13 cellular contexts compared by ENCODE assay signal in genomic region chr6:20565291-20565690, GRCh38. TPM values are rescaled to one million over a fixed set of nuclear protein-coding genes. Genes with fewer than 3 reads are reported as not detected.
DNase-seq lines count a peak whose midpoint lies in the region; ATAC-seq and TF ChIP-seq lines count a peak whose summit lies in the region.
"Had no signal": no experiment of that assay in that cellular context is flagged by ENCODE, and none has a peak within 500 bp of the region (broad histone marks: within the 10 kb centered on the region; RNA-seq: fewer than 3 reads in every experiment).

No MANE protein-coding gene starts in this region.

- no peaks in the 10 kb centered on the region for H3K27me3 Mint-ChIP-seq in mesothelial cell of epicardium (ENCODE audit: low read depth)
- H3K27me3 Mint-ChIP-seq in activated CD4-positive, alpha-beta T cell treated with anti-CD3 and anti-CD28 coated beads for 36 hours: no peaks in the 10 kb centered on the region
- H3K27me3 Mint-ChIP-seq: CD4-positive, alpha-beta T cell had no signal

- no peaks in the 10 kb centered on the region for H3K4me1 ChIP-seq in vagina
- H3K4me1 ChIP-seq: thyroid gland had no signal

- H3K4me3 Mint-ChIP-seq in mesothelial cell of epicardium: no peak overlapping the region
- no peak overlapping the region for H3K4me3 Mint-ChIP-seq in activated CD4-positive, alpha-beta T cell treated with anti-CD3 and anti-CD28 coated beads for 36 hours
- H3K4me3 Mint-ChIP-seq: CD4-positive, alpha-beta T cell had no signal

- peaks cover 6% of the 10 kb centered on the region for H3K36me3 Mint-ChIP-seq in mesothelial cell of epicardium
- H3K36me3 Mint-ChIP-seq in activated CD4-positive, alpha-beta T cell treated with anti-CD3 and anti-CD28 coated beads for 36 hours (ENCODE audit: low read depth): peaks cover 7% of the 10 kb centered on the region

- TF ChIP-seq POLR2A in vagina (IDR thresholded peaks at IDR 0.05): no peak

- H3K27ac Mint-ChIP-seq in mesothelial cell of epicardium: peak overlapping the region; percentile 37
- H3K27ac Mint-ChIP-seq in activated CD4-positive, alpha-beta T cell treated with anti-CD3 and anti-CD28 coated beads for 36 hours: no peak overlapping the region
- H3K27ac Mint-ChIP-seq: CD4-positive, alpha-beta T cell had no signal

- H3K27ac ChIP-seq in vagina: no peak overlapping the region
- H3K27ac ChIP-seq: thyroid gland had no signal

- ATAC-seq in GM18909 (IDR thresholded peaks at IDR 0.05; ENCODE audit: poor library complexity, unreplicated experiment) (peak; percentile 33), HG02678 (IDR thresholded peaks at IDR 0.05; ENCODE audit: unreplicated experiment) (peak; percentile 50), HG03139 (IDR thresholded peaks at IDR 0.05; ENCODE audit: unreplicated experiment) (no peak)
- ATAC-seq in activated CD4-positive, alpha-beta T cell treated with anti-CD3 and anti-CD28 coated beads for 36 hours: no peak

- intact Hi-C loops in activated CD4-positive, alpha-beta T cell treated with anti-CD3 and anti-CD28 coated beads for 36 hours (cut with DNase I, micrococcal nuclease): no loop called here
- intact Hi-C loops in vagina (cut with DNase I): no loop called here

- H3K4me1 Mint-ChIP-seq in mesothelial cell of epicardium: peaks cover 39% of the 10 kb centered on the region
- H3K4me1 Mint-ChIP-seq in activated CD4-positive, alpha-beta T cell treated with anti-CD3 and anti-CD28 coated beads for 36 hours: peaks cover 11% of the 10 kb centered on the region

- TF ChIP-seq CTCF in mesothelial cell of epicardium (IDR thresholded peaks at IDR 0.05; ENCODE audit: unreplicated experiment): no peak
- TF ChIP-seq CTCF in vagina (IDR thresholded peaks at IDR 0.05): no peak

- peaks cover 4% of the 10 kb centered on the region for H3K9me3 Mint-ChIP-seq in mesothelial cell of epicardium
- no peaks in the 10 kb centered on the region for H3K9me3 Mint-ChIP-seq in activated CD4-positive, alpha-beta T cell treated with anti-CD3 and anti-CD28 coated beads for 36 hours (ENCODE audit: low read depth)
- H3K9me3 Mint-ChIP-seq: CD4-positive, alpha-beta T cell had no signal

- H3K27me3 ChIP-seq in vagina: no peaks in the 10 kb centered on the region
- H3K27me3 ChIP-seq: thyroid gland had no signal

- no peaks in the 10 kb centered on the region for H3K36me3 ChIP-seq in vagina
- H3K36me3 ChIP-seq: thyroid gland had no signal

- H3K9me3 ChIP-seq in vagina: no peaks in the 10 kb centered on the region
- H3K9me3 ChIP-seq: thyroid gland had no signal

- POLR2A ChIA-PET in activated CD4-positive, alpha-beta T cell treated with anti-CD3 and anti-CD28 coated beads for 36 hours (lab: Charles Lee): interaction anchor here (0.6 kb wide), 1 partner anchor 344 kb away, joined by 3 read pairs; no protein-coding TSS in a partner anchor

- CTCF ChIA-PET in activated CD4-positive, alpha-beta T cell treated with anti-CD3 and anti-CD28 coated beads for 36 hours (lab: Charles Lee): interaction anchor here (1.1 to 3.1 kb wide), 6 partner anchors 10 to 1028 kb away, joined by 3 to 37 read pairs (median 14); partner anchors contain the start of gene SOX4

- H3K4me3 ChIP-seq in vagina: no peak overlapping the region
- H3K4me3 ChIP-seq: thyroid gland had no signal

- peak; percentile 30 to 47 for DNase-seq in NCI-H526 (lab: John Stamatoyannopoulos, UW)
- no peak for DNase-seq in mesothelial cell of epicardium (ENCODE audit: low spot score in 2 of 2, unreplicated experiment in 2 of 2)
- no peak for DNase-seq in activated CD4-positive, alpha-beta T cell treated with anti-CD3 and anti-CD28 coated beads for 36 hours
- DNase-seq in vagina (ENCODE audit: extremely low spot score in 2 of 2): no peak
- DNase-seq: activated CD8-positive, alpha-beta memory T cell treated with anti-CD3 and anti-CD28 coated beads, Interleukin-2, amount 50 U/mL, for 48 hours; CD4-positive, alpha-beta T cell; GF-D8; NCI-H510A; occipital lobe; thyroid gland had no signal

RNA-seq across cellular contexts. Expression of gene CDKAL1, which starts 31.0 kb away (rescaled TPM):
- 21.2 to 22.6 TPM (median 22.0 TPM) in 3 replicates for total RNA-seq in mesothelial cell of epicardium
- 10 to 100 TPM; 22.1 to 23.4 TPM for total RNA-seq in activated CD4-positive, alpha-beta T cell treated with anti-CD3 and anti-CD28 coated beads for 36 hours
- 11.3 TPM for total RNA-seq in vagina

Comparison
In these comparisons a context has a peak if more than half of its experiments do, and no peak if none do; other contexts are left out.
1. ATAC-seq: peak in GM18909 (single experiment) and HG02678 (single experiment); none in activated CD4-positive, alpha-beta T cell treated with anti-CD3 and anti-CD28 coated beads for 36 hours (single experiment) and HG03139 (single experiment).
2. DNase-seq: peak in NCI-H526 (2 of 2); none in mesothelial cell of epicardium (0 of 2), activated CD4-positive, alpha-beta T cell treated with anti-CD3 and anti-CD28 coated beads for 36 hours (single experiment) and vagina (0 of 2).